ENCODE assay signal across 14 cellular contexts in genomic region chr18:49135871-49136270, GRCh38.
DNase-seq lines count a peak whose midpoint lies in the region; ATAC-seq, FAIRE-seq and TF ChIP-seq lines count a peak whose summit lies in the region.
"Had no signal": no experiment of that assay in that cellular context is flagged by ENCODE, and none has a peak within 500 bp of the region (broad histone marks: within the 10 kb centered on the region; RNA-seq: fewer than 3 reads in every experiment).

No MANE protein-coding gene starts in this region.

- no peak for TF ChIP-seq EP300 in neural cell (conservative IDR thresholded peaks at IDR 0.05; ENCODE audit: poor library complexity, severe bottlenecking)

- peak; percentile 12 for DNase-seq in NCI-H1105 treated with DMSO at 0.1 percent for 48 hours (lab: John Stamatoyannopoulos, UW)
- no peak for DNase-seq in NCI-H1105 (lab: John Stamatoyannopoulos, UW)
- DNase-seq in NCI-H446 treated with DMSO at 0.1 percent for 48 hours (lab: John Stamatoyannopoulos, UW) = peak; percentile 9
- peak; percentile 26 for DNase-seq in endothelial cell of umbilical vein (ENCODE audit: low read depth, low spot score)
- DNase-seq: 8988T; activated T-cell treated with anti-CD3 and anti-CD28 coated beads, Interleukin-2, amount 50 U/mL, for 48 hours; cerebellar nuclear complex; mucosa of descending colon had no signal

- no peak for TF ChIP-seq RAD21 in neural cell (conservative IDR thresholded peaks at IDR 0.05)

- H3K79me2 ChIP-seq in endothelial cell of umbilical vein (ENCODE audit: control insufficient read depth, insufficient read depth, low read length) (no peaks in the 10 kb centered on the region), neural cell (replicated peaks; ENCODE audit: insufficient read depth, low read length) (no peaks in the 10 kb centered on the region)

- dilution Hi-C loops in endothelial cell of umbilical vein (cut with MboI; ENCODE audit: extremely low pct_ligation_motif_present, low sequenced_read_pairs) = no loop called here

- no peaks in the 10 kb centered on the region for H3K4me1 ChIP-seq in endothelial cell of umbilical vein (ENCODE audit: control insufficient read depth, extremely low read depth, insufficient read depth, low read length)

- intact Hi-C loops in endothelial cell of umbilical vein (cut with micrococcal nuclease) = no loop called here

- H3K27me3 ChIP-seq in endothelial cell of umbilical vein (ENCODE audit: control insufficient read depth in 2 of 2, insufficient read depth in 2 of 2, low read length in 2 of 2) = no peaks in the 10 kb centered on the region
- no peaks in the 10 kb centered on the region for H3K27me3 ChIP-seq in neural cell (ENCODE audit: insufficient read depth, low read depth, low read length)

- H3K4me3 ChIP-seq in endothelial cell of umbilical vein (replicated peaks in 1 of 3; ENCODE audit: insufficient read depth in 1 of 3, low read depth in 1 of 3, low read length in 3 of 3) (no peak overlapping the region), neural cell (ENCODE audit: low read length) (no peak overlapping the region)
- H3K4me3 ChIP-seq: mucosa of descending colon had no signal

- no peak overlapping the region for H2AFZ ChIP-seq in endothelial cell of umbilical vein (ENCODE audit: low read depth, low read length)
- no peak overlapping the region for H2AFZ ChIP-seq in neural cell (ENCODE audit: low read depth, low read length)

- ATAC-seq in HG03175 (IDR thresholded peaks at IDR 0.05; ENCODE audit: unreplicated experiment) = no peak
- no peak for ATAC-seq in HG03457 (IDR thresholded peaks at IDR 0.05; ENCODE audit: unreplicated experiment)
- ATAC-seq in GM21619 (IDR thresholded peaks at IDR 0.05; ENCODE audit: unreplicated experiment) = no peak
- ATAC-seq: mucosa of descending colon, WTC11 had no signal

- no peaks in the 10 kb centered on the region for H3K9me3 ChIP-seq in endothelial cell of umbilical vein (replicated peaks; ENCODE audit: control insufficient read depth, insufficient read depth, low read length)
- no peaks in the 10 kb centered on the region for H3K9me3 ChIP-seq in neural cell (ENCODE audit: low read length)
- H3K9me3 ChIP-seq: mucosa of descending colon had no signal

- no peaks in the 10 kb centered on the region for H3K9me2 ChIP-seq in neural cell (ENCODE audit: insufficient read depth, low read length)

- no peak for TF ChIP-seq POLR2A in endothelial cell of umbilical vein (IDR thresholded peaks at IDR 0.05; ENCODE audit: low read depth, low read length)

- H4K20me1 ChIP-seq in endothelial cell of umbilical vein (replicated peaks; ENCODE audit: control insufficient read depth, extremely low read depth, insufficient read depth, low read length) (no peaks in the 10 kb centered on the region), neural cell (ENCODE audit: insufficient read depth) (no peaks in the 10 kb centered on the region)

- no peaks in the 10 kb centered on the region for H3K36me3 ChIP-seq in endothelial cell of umbilical vein (ENCODE audit: control insufficient read depth in 2 of 2, extremely low read depth in 1 of 2, insufficient read depth in 2 of 2, low read length in 2 of 2)
- no peaks in the 10 kb centered on the region for H3K36me3 ChIP-seq in neural cell (ENCODE audit: insufficient read depth, low read length)

- H3F3A ChIP-seq in neural cell (ENCODE audit: insufficient read depth, low read length, poor library complexity, severe bottlenecking) = peaks cover 3% of the 10 kb centered on the region

- no peak for TF ChIP-seq CTCF in endothelial cell of umbilical vein (IDR thresholded peaks at IDR 0.05; ENCODE audit: extremely low read depth in 1 of 2, insufficient read depth in 1 of 2, low read depth in 1 of 2, low read length in 2 of 2)
- TF ChIP-seq CTCF in neural cell (IDR thresholded peaks at IDR 0.05; ENCODE audit: poor library complexity, severe bottlenecking) = no peak

- H3K4me2 ChIP-seq in endothelial cell of umbilical vein (ENCODE audit: insufficient read depth, low read length) = no peak overlapping the region
- H3K4me2 ChIP-seq in neural cell (ENCODE audit: low read length) = no peak overlapping the region

- no peak overlapping the region for H3K27ac ChIP-seq in endothelial cell of umbilical vein (ENCODE audit: insufficient read depth, low read depth, low read length)
- H3K27ac ChIP-seq in neural cell (ENCODE audit: low read length) = no peak overlapping the region

- H3K9me1 ChIP-seq in endothelial cell of umbilical vein (replicated peaks; ENCODE audit: control insufficient read depth, extremely low read depth, insufficient read depth, low read length) = no peaks in the 10 kb centered on the region

- no peak overlapping the region for H3K9ac ChIP-seq in endothelial cell of umbilical vein (replicated peaks; ENCODE audit: extremely low read depth, insufficient read depth, low read length)
- no peak overlapping the region for H3K9ac ChIP-seq in neural cell (ENCODE audit: low read length)

- POLR2A ChIA-PET in endothelial cell of umbilical vein (lab: Charles Lee) = no interaction called here

- CTCF ChIA-PET in endothelial cell of umbilical vein (lab: Charles Lee) = interaction anchor here (1.1 to 1.5 kb wide), 3 partner anchors 12 to 42 kb away, joined by 3 read pairs; no protein-coding TSS in a partner anchor

- no peak for FAIRE-seq in endothelial cell of umbilical vein (lab: Jason Lieb, UNC)
- FAIRE-seq: G401.6 had no signal

- no TSS peak for BruUV-seq in endothelial cell of umbilical vein (replicated peaks; lab: Mats Ljungman, UMichigan)

TF ChIP-seq in endothelial cell of umbilical vein, 7 proteins besides CTCF, POLR2A, EP300 and RAD21:
- TF ChIP-seq MYC (IDR thresholded peaks at IDR 0.05; ENCODE audit: low read depth, low read length) = no peak
- TF ChIP-seq POLR2AphosphoS5 (IDR thresholded peaks at IDR 0.05; ENCODE audit: insufficient read depth, low read depth, low read length) = no peak
- no peak for TF ChIP-seq EZH2 (IDR thresholded peaks at IDR 0.05; ENCODE audit: borderline replicate concordance, low read depth, low read length, severe bottlenecking)
- TF ChIP-seq, protein P1, sequence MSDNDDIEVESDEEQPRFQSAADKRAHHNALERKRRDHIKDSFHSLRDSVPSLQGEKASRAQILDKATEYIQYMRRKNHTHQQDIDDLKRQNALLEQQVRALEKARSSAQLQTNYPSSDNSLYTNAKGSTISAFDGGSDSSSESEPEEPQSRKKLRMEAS (IDR thresholded peaks at IDR 0.05; ENCODE audit: insufficient read depth, insufficient read length) = no peak
- no peak for TF ChIP-seq GATA2 (IDR thresholded peaks at IDR 0.05; ENCODE audit: insufficient read depth, insufficient read length, low read depth, low read length)
- TF ChIP-seq JUN (IDR thresholded peaks at IDR 0.05; ENCODE audit: borderline replicate concordance, insufficient read depth, insufficient read length, low read depth) = no peak
- TF ChIP-seq FOS (IDR thresholded peaks at IDR 0.05; ENCODE audit: borderline replicate concordance, insufficient read depth, low read length) = no peak

TF ChIP-seq in neural cell, 6 proteins besides CTCF, POLR2A, EP300 and RAD21:
- TF ChIP-seq SMC3 (conservative IDR thresholded peaks at IDR 0.05; ENCODE audit: poor library complexity) = no peak
- peak; percentile 47 for TF ChIP-seq POLR2AphosphoS5 (IDR thresholded peaks at IDR 0.05)
